9 cellular contexts compared by ENCODE assay signal in the genomic region with DNA sequence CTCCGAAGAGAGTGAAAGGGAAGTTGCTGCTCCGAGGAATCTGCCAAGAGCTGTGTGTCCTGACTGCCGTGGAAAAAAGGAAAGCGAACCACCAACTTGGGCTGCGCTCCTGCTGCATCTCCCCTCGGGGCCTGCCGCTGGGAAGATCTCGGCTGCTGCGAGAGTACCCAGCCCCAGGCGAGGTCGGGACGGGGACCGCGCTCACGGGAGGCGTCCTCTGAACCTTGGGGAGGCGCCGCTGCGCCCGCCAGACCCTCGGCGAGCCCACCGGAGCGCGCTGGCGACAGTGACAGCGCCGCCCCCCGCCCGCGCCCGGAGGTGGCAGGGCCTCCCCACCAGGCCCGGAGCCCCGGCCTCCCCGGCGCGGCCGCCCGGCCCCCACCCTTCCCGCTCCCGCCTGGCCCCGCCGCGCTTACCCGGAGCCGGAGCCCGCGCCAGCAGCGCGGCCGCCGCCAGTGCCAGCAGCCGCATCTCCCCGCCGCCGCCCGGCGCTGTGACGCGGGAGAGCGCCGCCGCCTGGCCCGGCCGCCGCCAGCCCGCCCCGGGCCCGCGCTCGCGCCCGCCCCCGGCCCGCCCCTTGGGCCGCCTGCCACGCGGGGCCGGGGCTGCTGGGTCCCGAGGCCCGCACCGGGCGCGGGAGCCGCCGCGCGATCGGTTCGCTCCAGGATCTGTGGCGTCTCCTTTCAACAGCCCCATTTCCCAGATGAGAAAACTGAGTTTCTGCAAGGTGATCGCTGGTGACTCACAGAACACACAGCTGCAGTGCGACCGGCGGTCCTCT. TPM values are rescaled to one million over a fixed set of nuclear protein-coding genes. Genes with fewer than 3 reads are reported as not detected.
A peak's percentile ranks its signal among the peaks of the same experiment; 100 is the strongest.
DNase-seq lines count a peak whose midpoint lies in the region; ATAC-seq and TF ChIP-seq lines count a peak whose summit lies in the region.
"Had no signal": no experiment of that assay in that cellular context is flagged by ENCODE, and none has a peak within 500 bp of the region (broad histone marks: within the 10 kb centered on the region; RNA-seq: fewer than 3 reads in every experiment).

VSTM4 (minus strand) TSS at position 508 of the 781 bp plus-strand sequence; CDS start at position 471, 37 bp downstream.

- peaks cover 11 to 12% of the 10 kb centered on the region in 2 donors for H3K27me3 Mint-ChIP-seq in natural killer cell (ENCODE audit: low read depth in 2 of 2)

- peak; percentile 71 for DNase-seq in GM20000 (ENCODE audit: low spot score)
- peak; percentile 30 for DNase-seq in WERI-Rb-1
- no peak for DNase-seq in fibroblast of villous mesenchyme (ENCODE audit: low read depth)
- DNase-seq in natural killer cell: no peak
- no peak for DNase-seq in NCI-H1417 (lab: John Stamatoyannopoulos, UW)
- DNase-seq in SHP77 treated with DMSO at 0.1 percent for 48 hours (lab: John Stamatoyannopoulos, UW): no peak

- H3K27ac Mint-ChIP-seq in natural killer cell: no peak within 1 kb of the TSS

- H3K9me3 Mint-ChIP-seq in natural killer cell: no peaks in the 10 kb centered on the region

- ATAC-seq in natural killer cell: peak; percentile 63 to 88 (median 83)
- ATAC-seq in HG03520 (IDR thresholded peaks at IDR 0.05; ENCODE audit: unreplicated experiment): no peak
- no peak for ATAC-seq in HG02678 (IDR thresholded peaks at IDR 0.05; ENCODE audit: unreplicated experiment)

- H3K9me3 ChIP-seq in WERI-Rb-1 (ENCODE audit: severe bottlenecking): no peaks in the 10 kb centered on the region

- no peaks in the 10 kb centered on the region for H3K36me3 ChIP-seq in WERI-Rb-1

- H3K36me3 Mint-ChIP-seq in natural killer cell: no peaks in the 10 kb centered on the region

- peaks cover 22% of the 10 kb centered on the region for H3K27me3 ChIP-seq in WERI-Rb-1 (ENCODE audit: insufficient read depth, low read depth, severe bottlenecking)

- no peak for TF ChIP-seq CTCF in GM20000 (IDR thresholded peaks at IDR 0.05; ENCODE audit: extremely low read depth, missing control alignments)
- TF ChIP-seq CTCF in WERI-Rb-1 (IDR thresholded peaks at IDR 0.05; ENCODE audit: low read depth, low read length): peak; percentile 14; the same call in 1 of the 2 replicates
- TF ChIP-seq CTCF in fibroblast of villous mesenchyme (IDR thresholded peaks at IDR 0.05; ENCODE audit: insufficient read depth, low read depth, low read length): no peak
- no peak for TF ChIP-seq CTCF in natural killer cell (IDR thresholded peaks at IDR 0.05)

- 0 out of 2 replicates have a peak within 1 kb of the TSS, but pooled peaks have one; percentile 22 for H3K27ac ChIP-seq in WERI-Rb-1
- H3K27ac ChIP-seq: SK-N-MC had no signal

- H3K4me3 ChIP-seq in WERI-Rb-1 (ENCODE audit: low read depth, low read length): peak within 1 kb of the TSS; percentile 52
- peak within 1 kb of the TSS; percentile 57 for H3K4me3 ChIP-seq in fibroblast of villous mesenchyme (ENCODE audit: low read depth, low read length)
- H3K4me3 ChIP-seq: SK-N-MC had no signal

- H3K4me3 Mint-ChIP-seq in natural killer cell: peak within 1 kb of the TSS; percentile 81

- intact Hi-C loops in natural killer cell (cut with micrococcal nuclease): no loop called here

- no peaks in the 10 kb centered on the region for H3K4me1 Mint-ChIP-seq in natural killer cell

RNA-seq across cellular contexts. Expression of gene VSTM4, which starts in this region (rescaled TPM):
- 4.7 and 6.4 TPM in 2 replicates for total RNA-seq in fibroblast of villous mesenchyme
- under 1 TPM; 0.38 to 0.57 (median 0.45) TPM for total RNA-seq in natural killer cell

Comparison
In these comparisons a context has a peak if more than half of its experiments do, and no peak if none do; other contexts are left out.
1. Peak in ATAC-seq in natural killer cell; RNA of the gene not detected or under 1 TPM.
2. DNase-seq: peak in GM20000 (single experiment) and WERI-Rb-1 (single experiment); none in fibroblast of villous mesenchyme (single experiment), natural killer cell (single experiment), NCI-H1417 (0 of 3) and SHP77 treated with DMSO at 0.1 percent for 48 hours (single experiment).